ENCODE assay signal across 11 cellular contexts in genomic region chr2:239440511-239440959, GRCh38. TPM values are rescaled to one million over a fixed set of nuclear protein-coding genes. Genes with fewer than 3 reads are reported as not detected.
DNase-seq lines count a peak whose midpoint lies in the region; ATAC-seq and TF ChIP-seq lines count a peak whose summit lies in the region.
"Had no signal": no experiment of that assay in that cellular context is flagged by ENCODE, and none has a peak within 500 bp of the region (broad histone marks: within the 10 kb centered on the region; RNA-seq: fewer than 3 reads in every experiment).

No MANE protein-coding gene starts in this region.

- no peaks in the 10 kb centered on the region for H3K9me3 ChIP-seq in neutrophil
- H3K9me3 ChIP-seq: upper lobe of left lung had no signal

- peaks cover 6% of the 10 kb centered on the region for H3K27me3 ChIP-seq in neutrophil
- H3K27me3 ChIP-seq: upper lobe of left lung had no signal

- H3K4me1 ChIP-seq in neutrophil (ENCODE audit: control insufficient read depth in 1 of 2, insufficient read depth in 1 of 2, low read depth in 1 of 2, low read length in 1 of 2): peaks cover 96 to 97% of the 10 kb centered on the region in 2 experiments

- CTCF ChIA-PET in WTC11 (lab: Charles Lee): interaction anchor here (0.8 to 1.3 kb wide), 5 partner anchors 40 to 384 kb away, joined by 3 to 6 read pairs (median 3); partner anchors contain the start of gene HDAC4
- CTCF ChIA-PET in GM10248 (lab: Yijun Ruan, JAX): interaction anchor here (0.9 kb wide), 1 partner anchor 443 kb away, joined by 3 read pairs; no protein-coding TSS in a partner anchor

- H3K4me3 ChIP-seq in neutrophil (ENCODE audit: low read depth in 1 of 2, low read length in 1 of 2): peak overlapping the region in 1 of 2 experiments; percentile 19
- H3K4me3 ChIP-seq: upper lobe of left lung had no signal

- peak overlapping the region; percentile 64 for H3K4me3 Mint-ChIP-seq in WTC11

- H3K36me3 Mint-ChIP-seq in WTC11: no peaks in the 10 kb centered on the region

- POLR2A ChIA-PET in WTC11 (lab: Charles Lee): no interaction called here
- POLR2A ChIA-PET in GM10248 (lab: Yijun Ruan, JAX): no interaction called here

- intact Hi-C loops in head of caudate nucleus (cut with DNase I): no loop called here

- peaks cover 21% of the 10 kb centered on the region for H3K4me1 Mint-ChIP-seq in WTC11

- peaks cover 30% of the 10 kb centered on the region for H3K27me3 Mint-ChIP-seq in WTC11 (ENCODE audit: low read depth)

- peak overlapping the region; percentile 23; the same call in 1 of the 2 replicates for H3K27ac Mint-ChIP-seq in WTC11

- peaks cover 14% of the 10 kb centered on the region for H3K9me3 Mint-ChIP-seq in WTC11

- DNase-seq in ELF-1 (ENCODE audit: low read depth, low spot score): peak; percentile 78
- peak; percentile 26 for DNase-seq in WTC11 (ENCODE audit: low spot score)
- DNase-seq in head of caudate nucleus: peak; percentile 80 to 98 (median 94)
- no peak for DNase-seq in GM10248 (ENCODE audit: extremely low spot score)
- no peak for DNase-seq in stimulated activated CD4-positive, alpha-beta T cell treated with anti-CD3 and anti-CD28 coated beads, Interleukin-1b, Interleukin-23, amount 100 ng/mL, for 48 hours
- DNase-seq in SKM-1 (lab: John Stamatoyannopoulos, UW; ENCODE audit: unreplicated experiment): no peak
- DNase-seq: activated CD4-positive, alpha-beta T cell treated with anti-CD3 and anti-CD28 coated beads, Interleukin-2, amount 50 U/mL, for 48 hours; PC-3 had no signal

- peak overlapping the region; percentile 59 for H3K27ac ChIP-seq in neutrophil

- TF ChIP-seq CTCF in WTC11 (IDR thresholded peaks at IDR 0.05): no peak
- no peak for TF ChIP-seq CTCF in neutrophil (IDR thresholded peaks at IDR 0.05)
- TF ChIP-seq CTCF in GM10248 (IDR thresholded peaks at IDR 0.05; ENCODE audit: control extremely low read depth, extremely low read depth, low read depth, missing control alignments): no peak

- H3K36me3 ChIP-seq in neutrophil: no peaks in the 10 kb centered on the region
- H3K36me3 ChIP-seq: upper lobe of left lung had no signal

- ATAC-seq in WTC11: peak; percentile 80
- no peak for ATAC-seq in GM19397 (IDR thresholded peaks at IDR 0.05; ENCODE audit: unreplicated experiment)
- ATAC-seq: PC-3 had no signal

TF ChIP-seq in WTC11, 78 proteins besides CTCF, POLR2A, EP300 and RAD21:
- TF ChIP-seq TEAD4 (CRISPR knock-in tag; IDR thresholded peaks at IDR 0.05) (no peak), USF2 (CRISPR knock-in tag; IDR thresholded peaks at IDR 0.05) (no peak), NR2C2 (CRISPR knock-in tag; IDR thresholded peaks at IDR 0.05) (no peak), FOXJ3 (CRISPR knock-in tag; IDR thresholded peaks at IDR 0.05; ENCODE audit: borderline replicate concordance) (no peak), GRHL2 (CRISPR knock-in tag; IDR thresholded peaks at IDR 0.05; ENCODE audit: insufficient replicate concordance, severe bottlenecking) (no peak), ATF3 (CRISPR knock-in tag; conservative IDR thresholded peaks at IDR 0.05) (no peak), E2F1 (CRISPR knock-in tag; IDR thresholded peaks at IDR 0.05) (no peak), ZSCAN18 (CRISPR knock-in tag; IDR thresholded peaks at IDR 0.05) (no peak), ZMAT4 (CRISPR knock-in tag; IDR thresholded peaks at IDR 0.05) (no peak), CBFB (CRISPR knock-in tag; IDR thresholded peaks at IDR 0.05; ENCODE audit: low read depth) (no peak), ATF6 (CRISPR knock-in tag; IDR thresholded peaks at IDR 0.05) (no peak)
TF ChIP-seq in WTC11: peak in this region for 0.

RNA-seq across cellular contexts. Expression of gene HDAC4, which starts 39.7 kb away (rescaled TPM):
- total RNA-seq in WTC11 (2021): 35.0 to 44.4 TPM (median 42.3 TPM) in 3 replicates

Comparison
In these comparisons a context has a peak if more than half of its experiments do, and no peak if none do; other contexts are left out.
1. DNase-seq: peak in ELF-1 (single experiment), WTC11 (single experiment) and head of caudate nucleus (42 of 42); none in GM10248 (single experiment), stimulated activated CD4-positive, alpha-beta T cell treated with anti-CD3 and anti-CD28 coated beads, Interleukin-1b, Interleukin-23, amount 100 ng/mL, for 48 hours (single experiment) and SKM-1 (single experiment).